ENCODE assay signal across 31 cellular contexts in genomic region chr7:129270077-129270476, GRCh38.
"Had no signal": no experiment of that assay in that cellular context is flagged by ENCODE, and none has a peak within 500 bp of the region (broad histone marks: within the 10 kb centered on the region; RNA-seq: fewer than 3 reads in every experiment).

No MANE protein-coding gene starts in this region.

- H3K27me3 ChIP-seq: dorsolateral prefrontal cortex, esophagus muscularis mucosa, foreskin keratinocyte, gastroesophageal sphincter, heart right ventricle, neural progenitor cell, right atrium auricular region, suprapubic skin, transverse colon, upper lobe of right lung, uterus had no signal

- H3K4me1 ChIP-seq: esophagus muscularis mucosa, gastroesophageal sphincter, lower lobe of right lung, prostate gland, right atrium auricular region, suprapubic skin, upper lobe of right lung, uterus had no signal

- FAIRE-seq: colon, endothelial cell of umbilical vein had no signal

- ATAC-seq: foreskin keratinocyte; gastroesophageal sphincter; heart right ventricle; left ventricle myocardium superior; lower lobe of right lung; mucosa of descending colon; natural killer cell treated with Interleukin-12 subunit alpha and Interleukin-12 subunit beta and Interleukin-15 and Interleukin-18, amount 100 ng/mL, for 72 hours; sciatic nerve; stimulated activated naive CD8-positive, alpha-beta T cell treated with anti-CD3 and anti-CD28 coated beads, Interleukin-15, amount 100 ng/mL, for 72 hours; upper lobe of right lung had no signal

- H3K9me3 Mint-ChIP-seq: immature natural killer cell; natural killer cell treated with Interleukin-12 subunit alpha and Interleukin-12 subunit beta and Interleukin-15 and Interleukin-18, amount 100 ng/mL, for 72 hours; stimulated activated naive CD8-positive, alpha-beta T cell treated with anti-CD3 and anti-CD28 coated beads, Interleukin-15, amount 100 ng/mL, for 72 hours had no signal

- H3K4me1 Mint-ChIP-seq: mesothelial cell of epicardium, neural progenitor cell had no signal

- H3K4me3 Mint-ChIP-seq: mesothelial cell of epicardium; neural progenitor cell; stimulated activated naive CD8-positive, alpha-beta T cell treated with anti-CD3 and anti-CD28 coated beads, Interleukin-15, amount 100 ng/mL, for 72 hours had no signal

- H2AFZ ChIP-seq: neural progenitor cell had no signal

- H3K36me3 Mint-ChIP-seq: natural killer cell treated with Interleukin-12 subunit alpha and Interleukin-12 subunit beta and Interleukin-15 and Interleukin-18, amount 100 ng/mL, for 72 hours had no signal

- H3K9me3 ChIP-seq: gastroesophageal sphincter, prostate gland, suprapubic skin, uterus had no signal

- H3K9ac ChIP-seq: neural progenitor cell had no signal

- H3K27me3 Mint-ChIP-seq: naive B cell; natural killer cell treated with Interleukin-12 subunit alpha and Interleukin-12 subunit beta and Interleukin-15 and Interleukin-18, amount 100 ng/mL, for 72 hours; stimulated activated naive CD8-positive, alpha-beta T cell treated with anti-CD3 and anti-CD28 coated beads, Interleukin-15, amount 100 ng/mL, for 72 hours had no signal

- H3K27ac Mint-ChIP-seq: immature natural killer cell; mesothelial cell of epicardium; natural killer cell treated with Interleukin-12 subunit alpha and Interleukin-12 subunit beta and Interleukin-15 and Interleukin-18, amount 100 ng/mL, for 72 hours; neural progenitor cell; stimulated activated naive CD8-positive, alpha-beta T cell treated with anti-CD3 and anti-CD28 coated beads, Interleukin-15, amount 100 ng/mL, for 72 hours had no signal

- DNase-seq: dorsolateral prefrontal cortex; effector memory CD4-positive, alpha-beta T cell; foreskin keratinocyte; heart right ventricle; hippocampal formation; immature natural killer cell; islet precursor cell; left ventricle myocardium superior; lower lobe of right lung; mesenchymal stem cell; mucosa of descending colon; nucleus accumbens; stimulated activated CD4-positive, alpha-beta T cell treated with anti-CD3 and anti-CD28 coated beads, Interleukin-4, amount 100 ng/mL, for 4 hours; stimulated activated naive CD4-positive, alpha-beta T cell; stimulated activated naive CD8-positive, alpha-beta T cell treated with anti-CD3 and anti-CD28 coated beads, Interleukin-15, amount 100 ng/mL, for 72 hours; transverse colon; upper lobe of right lung; uterus had no signal

- H3K27ac ChIP-seq: dorsolateral prefrontal cortex, esophagus muscularis mucosa, foreskin keratinocyte, gastroesophageal sphincter, heart right ventricle, lower lobe of right lung, neural progenitor cell, prostate gland, right atrium auricular region, suprapubic skin, transverse colon, upper lobe of right lung, uterus had no signal

- H3K36me3 ChIP-seq: lower lobe of right lung, prostate gland, right atrium auricular region, transverse colon, upper lobe of right lung, uterus had no signal

- H3K4me3 ChIP-seq: esophagus muscularis mucosa, gastroesophageal sphincter, lower lobe of right lung, mucosa of descending colon, neural progenitor cell, prostate gland, right atrium auricular region, smooth muscle cell, suprapubic skin, transverse colon, upper lobe of right lung, uterus had no signal

- H3K4me2 ChIP-seq: neural progenitor cell, smooth muscle cell had no signal
